In the genomic region with DNA sequence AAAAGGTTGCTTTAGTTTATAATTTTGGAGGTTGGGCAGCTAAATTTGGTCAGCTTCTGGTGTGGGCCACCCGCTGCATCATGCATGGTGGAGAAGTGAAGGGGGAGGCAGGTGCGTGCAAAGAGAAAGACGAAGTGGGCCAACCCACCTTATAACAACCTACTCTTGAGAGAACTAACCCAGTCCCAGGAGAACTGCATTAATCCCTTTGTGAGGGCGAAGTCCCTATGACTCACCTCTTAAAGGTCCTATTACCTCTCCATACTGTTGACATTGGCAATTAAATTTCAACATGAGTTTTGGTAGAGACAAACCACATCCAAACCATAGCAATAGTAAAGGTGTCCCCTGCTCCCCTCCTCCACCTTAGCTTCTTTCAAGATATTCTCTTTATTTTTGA, we compare ENCODE assay signal across 1 cellular context.
TF ChIP-seq lines count a peak whose summit lies in the region.

No MANE protein-coding gene starts in this region.

TF ChIP-seq in HEK293, 187 proteins besides CTCF, POLR2A, EP300 and RAD21 (continued from another document and continues in another):
- TF ChIP-seq, protein P1, sequence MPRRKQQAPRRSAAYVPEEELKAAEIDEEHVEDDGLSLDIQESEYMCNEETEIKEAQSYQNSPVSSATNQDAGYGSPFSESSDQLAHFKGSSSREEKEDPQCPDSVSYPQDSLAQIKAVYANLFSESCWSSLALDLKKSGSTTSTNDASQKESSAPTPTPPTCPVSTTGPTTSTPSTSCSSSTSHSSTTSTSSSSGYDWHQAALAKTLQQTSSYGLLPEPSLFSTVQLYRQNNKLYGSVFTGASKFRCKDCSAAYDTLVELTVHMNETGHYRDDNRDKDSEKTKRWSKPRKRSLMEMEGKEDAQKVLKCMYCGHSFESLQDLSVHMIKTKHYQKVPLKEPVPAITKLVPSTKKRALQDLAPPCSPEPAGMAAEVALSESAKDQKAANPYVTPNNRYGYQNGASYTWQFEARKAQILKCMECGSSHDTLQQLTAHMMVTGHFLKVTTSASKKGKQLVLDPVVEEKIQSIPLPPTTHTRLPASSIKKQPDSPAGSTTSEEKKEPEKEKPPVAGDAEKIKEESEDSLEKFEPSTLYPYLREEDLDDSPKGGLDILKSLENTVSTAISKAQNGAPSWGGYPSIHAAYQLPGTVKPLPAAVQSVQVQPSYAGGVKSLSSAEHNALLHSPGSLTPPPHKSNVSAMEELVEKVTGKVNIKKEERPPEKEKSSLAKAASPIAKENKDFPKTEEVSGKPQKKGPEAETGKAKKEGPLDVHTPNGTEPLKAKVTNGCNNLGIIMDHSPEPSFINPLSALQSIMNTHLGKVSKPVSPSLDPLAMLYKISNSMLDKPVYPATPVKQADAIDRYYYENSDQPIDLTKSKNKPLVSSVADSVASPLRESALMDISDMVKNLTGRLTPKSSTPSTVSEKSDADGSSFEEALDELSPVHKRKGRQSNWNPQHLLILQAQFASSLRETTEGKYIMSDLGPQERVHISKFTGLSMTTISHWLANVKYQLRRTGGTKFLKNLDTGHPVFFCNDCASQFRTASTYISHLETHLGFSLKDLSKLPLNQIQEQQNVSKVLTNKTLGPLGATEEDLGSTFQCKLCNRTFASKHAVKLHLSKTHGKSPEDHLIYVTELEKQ (tag by site-specific recombination; IDR thresholded peaks at IDR 0.05; ENCODE audit: borderline replicate concordance) = peak; percentile 93
- TF ChIP-seq ZNF654 (tag by site-specific recombination; IDR thresholded peaks at IDR 0.05; ENCODE audit: low read depth) (peak; percentile 9; the same call in 1 of the 2 replicates), SCRT2 (tag by site-specific recombination; IDR thresholded peaks at IDR 0.05) (no peak), KLF8 (tag by site-specific recombination; IDR thresholded peaks at IDR 0.05) (peak; percentile 98), MZF1 (tag by site-specific recombination; IDR thresholded peaks at IDR 0.05; ENCODE audit: borderline replicate concordance) (peak; percentile 85), ZSCAN30 (tag by site-specific recombination; IDR thresholded peaks at IDR 0.05) (0 out of 2 replicates have a peak, but pooled peaks have one; percentile 22), ZNF837 (tag by site-specific recombination; IDR thresholded peaks at IDR 0.05) (no peak), ZNF596 (tag by site-specific recombination; IDR thresholded peaks at IDR 0.05) (peak; percentile 63; the same call in 1 of the 2 replicates), ZNF335 (tag by site-specific recombination; conservative IDR thresholded peaks at IDR 0.05) (no peak), ZBTB48 (tag by site-specific recombination; IDR thresholded peaks at IDR 0.05) (no peak), ZNF10 (tag by site-specific recombination; IDR thresholded peaks at IDR 0.05) (peak; percentile 58; the same call in 1 of the 2 replicates), ZNF777 (tag by site-specific recombination; IDR thresholded peaks at IDR 0.05; ENCODE audit: borderline replicate concordance) (no peak), ZNF214 (tag by site-specific recombination; IDR thresholded peaks at IDR 0.05; ENCODE audit: borderline replicate concordance) (no peak), ZFHX2 (tag by site-specific recombination; conservative IDR thresholded peaks at IDR 0.05) (peak; percentile 76), HOXC10 (CRISPR knock-in tag; IDR thresholded peaks at IDR 0.05) (no peak), GLIS2 (tag by site-specific recombination; IDR thresholded peaks at IDR 0.05) (peak; percentile 42; the same call in 1 of the 2 replicates), ZEB2 (tag by site-specific recombination; IDR thresholded peaks at IDR 0.05) (peak; percentile 65), KLF1 (tag by site-specific recombination; IDR thresholded peaks at IDR 0.05) (peak; percentile 99), KLF9 (tag by site-specific recombination; IDR thresholded peaks at IDR 0.05; ENCODE audit: low read depth) (peak; percentile 78), ZNF354C (tag by site-specific recombination; IDR thresholded peaks at IDR 0.05; ENCODE audit: borderline replicate concordance, low read depth) (no peak), ZNF426 (tag by site-specific recombination; IDR thresholded peaks at IDR 0.05) (no peak), TCF7L2 (IDR thresholded peaks at IDR 0.05; ENCODE audit: borderline replicate concordance, low read depth, low read length) (no peak), ZNF391 (tag by site-specific recombination; IDR thresholded peaks at IDR 0.05; ENCODE audit: borderline replicate concordance, low read depth) (0 out of 2 replicates have a peak, but pooled peaks have one; percentile 41), ZNF660 (tag by site-specific recombination; IDR thresholded peaks at IDR 0.05) (0 out of 2 replicates have a peak, but pooled peaks have one; percentile 21), YY2 (tag by site-specific recombination; IDR thresholded peaks at IDR 0.05) (no peak), GLIS1 (tag by site-specific recombination; IDR thresholded peaks at IDR 0.05) (peak; percentile 61), ZNF544 (tag by site-specific recombination; IDR thresholded peaks at IDR 0.05) (no peak), WT1 (tag by site-specific recombination; IDR thresholded peaks at IDR 0.05) (peak; percentile 88), ZNF510 (tag by site-specific recombination; IDR thresholded peaks at IDR 0.05; ENCODE audit: insufficient replicate concordance) (peak; percentile 73), ZNF174 (tag by site-specific recombination; IDR thresholded peaks at IDR 0.05) (no peak), KLF10 (tag by site-specific recombination; IDR thresholded peaks at IDR 0.05) (peak; percentile 62), ZBTB17 (tag by site-specific recombination; IDR thresholded peaks at IDR 0.05) (0 out of 2 replicates have a peak, but pooled peaks have one; percentile 18), ZBTB7A (tag by site-specific recombination; IDR thresholded peaks at IDR 0.05; ENCODE audit: low read depth) (no peak), ZBTB1 (tag by site-specific recombination; IDR thresholded peaks at IDR 0.05) (no peak), MEIS1 (CRISPR knock-in tag; IDR thresholded peaks at IDR 0.05; ENCODE audit: borderline replicate concordance) (no peak), ZNF292 (tag by site-specific recombination; IDR thresholded peaks at IDR 0.05; ENCODE audit: borderline replicate concordance, low read depth) (no peak), ZBTB20 (tag by site-specific recombination; IDR thresholded peaks at IDR 0.05) (no peak)
- TF ChIP-seq, protein P2, sequence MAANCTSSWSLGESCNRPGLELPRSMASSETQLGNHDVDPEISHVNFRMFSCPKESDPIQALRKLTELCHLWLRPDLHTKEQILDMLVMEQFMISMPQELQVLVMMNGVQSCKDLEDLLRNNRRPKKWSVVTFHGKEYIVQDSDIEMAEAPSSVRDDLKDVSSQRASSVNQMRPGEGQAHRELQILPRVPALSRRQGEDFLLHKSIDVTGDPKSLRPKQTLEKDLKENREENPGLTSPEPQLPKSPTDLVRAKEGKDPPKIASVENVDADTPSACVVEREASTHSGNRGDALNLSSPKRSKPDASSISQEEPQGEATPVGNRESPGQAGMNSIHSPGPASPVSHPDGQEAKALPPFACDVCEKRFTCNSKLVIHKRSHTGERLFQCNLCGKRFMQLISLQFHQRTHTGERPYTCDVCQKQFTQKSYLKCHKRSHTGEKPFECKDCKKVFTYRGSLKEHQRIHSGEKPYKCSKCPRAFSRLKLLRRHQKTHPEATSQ (tag by site-specific recombination; IDR thresholded peaks at IDR 0.05) = no peak
- TF ChIP-seq, protein P3, sequence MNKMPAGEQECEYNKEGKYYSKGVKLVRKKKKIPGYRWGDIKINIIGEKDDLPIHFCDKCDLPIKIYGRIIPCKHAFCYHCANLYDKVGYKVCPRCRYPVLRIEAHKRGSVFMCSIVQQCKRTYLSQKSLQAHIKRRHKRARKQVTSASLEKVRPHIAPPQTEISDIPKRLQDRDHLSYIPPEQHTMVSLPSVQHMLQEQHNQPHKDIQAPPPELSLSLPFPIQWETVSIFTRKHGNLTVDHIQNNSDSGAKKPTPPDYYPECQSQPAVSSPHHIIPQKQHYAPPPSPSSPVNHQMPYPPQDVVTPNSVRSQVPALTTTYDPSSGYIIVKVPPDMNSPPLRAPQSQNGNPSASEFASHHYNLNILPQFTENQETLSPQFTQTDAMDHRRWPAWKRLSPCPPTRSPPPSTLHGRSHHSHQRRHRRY (tag by site-specific recombination; IDR thresholded peaks at IDR 0.05) = no peak
- TF ChIP-seq, protein P4, sequence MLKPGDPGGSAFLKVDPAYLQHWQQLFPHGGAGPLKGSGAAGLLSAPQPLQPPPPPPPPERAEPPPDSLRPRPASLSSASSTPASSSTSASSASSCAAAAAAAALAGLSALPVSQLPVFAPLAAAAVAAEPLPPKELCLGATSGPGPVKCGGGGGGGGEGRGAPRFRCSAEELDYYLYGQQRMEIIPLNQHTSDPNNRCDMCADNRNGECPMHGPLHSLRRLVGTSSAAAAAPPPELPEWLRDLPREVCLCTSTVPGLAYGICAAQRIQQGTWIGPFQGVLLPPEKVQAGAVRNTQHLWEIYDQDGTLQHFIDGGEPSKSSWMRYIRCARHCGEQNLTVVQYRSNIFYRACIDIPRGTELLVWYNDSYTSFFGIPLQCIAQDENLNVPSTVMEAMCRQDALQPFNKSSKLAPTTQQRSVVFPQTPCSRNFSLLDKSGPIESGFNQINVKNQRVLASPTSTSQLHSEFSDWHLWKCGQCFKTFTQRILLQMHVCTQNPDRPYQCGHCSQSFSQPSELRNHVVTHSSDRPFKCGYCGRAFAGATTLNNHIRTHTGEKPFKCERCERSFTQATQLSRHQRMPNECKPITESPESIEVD (tag by site-specific recombination; IDR thresholded peaks at IDR 0.05) = peak; percentile 86
- TF ChIP-seq, protein P5, sequence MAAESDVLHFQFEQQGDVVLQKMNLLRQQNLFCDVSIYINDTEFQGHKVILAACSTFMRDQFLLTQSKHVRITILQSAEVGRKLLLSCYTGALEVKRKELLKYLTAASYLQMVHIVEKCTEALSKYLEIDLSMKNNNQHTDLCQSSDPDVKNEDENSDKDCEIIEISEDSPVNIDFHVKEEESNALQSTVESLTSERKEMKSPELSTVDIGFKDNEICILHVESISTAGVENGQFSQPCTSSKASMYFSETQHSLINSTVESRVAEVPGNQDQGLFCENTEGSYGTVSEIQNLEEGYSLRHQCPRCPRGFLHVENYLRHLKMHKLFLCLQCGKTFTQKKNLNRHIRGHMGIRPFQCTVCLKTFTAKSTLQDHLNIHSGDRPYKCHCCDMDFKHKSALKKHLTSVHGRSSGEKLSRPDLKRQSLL (tag by site-specific recombination; IDR thresholded peaks at IDR 0.05) = 0 out of 2 replicates have a peak, but pooled peaks have one; percentile 50
- TF ChIP-seq, protein P6, sequence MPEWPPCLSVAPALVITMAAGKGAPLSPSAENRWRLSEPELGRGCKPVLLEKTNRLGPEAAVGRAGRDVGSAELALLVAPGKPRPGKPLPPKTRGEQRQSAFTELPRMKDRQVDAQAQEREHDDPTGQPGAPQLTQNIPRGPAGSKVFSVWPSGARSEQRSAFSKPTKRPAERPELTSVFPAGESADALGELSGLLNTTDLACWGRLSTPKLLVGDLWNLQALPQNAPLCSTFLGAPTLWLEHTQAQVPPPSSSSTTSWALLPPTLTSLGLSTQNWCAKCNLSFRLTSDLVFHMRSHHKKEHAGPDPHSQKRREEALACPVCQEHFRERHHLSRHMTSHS (tag by site-specific recombination; IDR thresholded peaks at IDR 0.05) = no peak
- TF ChIP-seq, protein P7, sequence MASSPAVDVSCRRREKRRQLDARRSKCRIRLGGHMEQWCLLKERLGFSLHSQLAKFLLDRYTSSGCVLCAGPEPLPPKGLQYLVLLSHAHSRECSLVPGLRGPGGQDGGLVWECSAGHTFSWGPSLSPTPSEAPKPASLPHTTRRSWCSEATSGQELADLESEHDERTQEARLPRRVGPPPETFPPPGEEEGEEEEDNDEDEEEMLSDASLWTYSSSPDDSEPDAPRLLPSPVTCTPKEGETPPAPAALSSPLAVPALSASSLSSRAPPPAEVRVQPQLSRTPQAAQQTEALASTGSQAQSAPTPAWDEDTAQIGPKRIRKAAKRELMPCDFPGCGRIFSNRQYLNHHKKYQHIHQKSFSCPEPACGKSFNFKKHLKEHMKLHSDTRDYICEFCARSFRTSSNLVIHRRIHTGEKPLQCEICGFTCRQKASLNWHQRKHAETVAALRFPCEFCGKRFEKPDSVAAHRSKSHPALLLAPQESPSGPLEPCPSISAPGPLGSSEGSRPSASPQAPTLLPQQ (tag by site-specific recombination; IDR thresholded peaks at IDR 0.05) = 0 out of 2 replicates have a peak, but pooled peaks have one; percentile 31
- TF ChIP-seq, protein P8, sequence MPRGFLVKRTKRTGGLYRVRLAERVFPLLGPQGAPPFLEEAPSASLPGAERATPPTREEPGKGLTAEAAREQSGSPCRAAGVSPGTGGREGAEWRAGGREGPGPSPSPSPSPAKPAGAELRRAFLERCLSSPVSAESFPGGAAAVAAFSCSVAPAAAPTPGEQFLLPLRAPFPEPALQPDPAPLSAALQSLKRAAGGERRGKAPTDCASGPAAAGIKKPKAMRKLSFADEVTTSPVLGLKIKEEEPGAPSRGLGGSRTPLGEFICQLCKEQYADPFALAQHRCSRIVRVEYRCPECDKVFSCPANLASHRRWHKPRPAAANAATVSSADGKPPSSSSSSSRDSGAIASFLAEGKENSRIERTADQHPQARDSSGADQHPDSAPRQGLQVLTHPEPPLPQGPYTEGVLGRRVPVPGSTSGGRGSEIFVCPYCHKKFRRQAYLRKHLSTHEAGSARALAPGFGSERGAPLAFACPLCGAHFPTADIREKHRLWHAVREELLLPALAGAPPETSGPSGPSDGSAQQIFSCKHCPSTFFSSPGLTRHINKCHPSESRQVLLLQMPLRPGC (tag by site-specific recombination; IDR thresholded peaks at IDR 0.05) = peak; percentile 87
- TF ChIP-seq, protein P9, sequence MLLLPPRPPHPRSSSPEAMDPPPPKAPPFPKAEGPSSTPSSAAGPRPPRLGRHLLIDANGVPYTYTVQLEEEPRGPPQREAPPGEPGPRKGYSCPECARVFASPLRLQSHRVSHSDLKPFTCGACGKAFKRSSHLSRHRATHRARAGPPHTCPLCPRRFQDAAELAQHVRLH (tag by site-specific recombination; IDR thresholded peaks at IDR 0.05) = peak; percentile 86
- TF ChIP-seq, protein P10, sequence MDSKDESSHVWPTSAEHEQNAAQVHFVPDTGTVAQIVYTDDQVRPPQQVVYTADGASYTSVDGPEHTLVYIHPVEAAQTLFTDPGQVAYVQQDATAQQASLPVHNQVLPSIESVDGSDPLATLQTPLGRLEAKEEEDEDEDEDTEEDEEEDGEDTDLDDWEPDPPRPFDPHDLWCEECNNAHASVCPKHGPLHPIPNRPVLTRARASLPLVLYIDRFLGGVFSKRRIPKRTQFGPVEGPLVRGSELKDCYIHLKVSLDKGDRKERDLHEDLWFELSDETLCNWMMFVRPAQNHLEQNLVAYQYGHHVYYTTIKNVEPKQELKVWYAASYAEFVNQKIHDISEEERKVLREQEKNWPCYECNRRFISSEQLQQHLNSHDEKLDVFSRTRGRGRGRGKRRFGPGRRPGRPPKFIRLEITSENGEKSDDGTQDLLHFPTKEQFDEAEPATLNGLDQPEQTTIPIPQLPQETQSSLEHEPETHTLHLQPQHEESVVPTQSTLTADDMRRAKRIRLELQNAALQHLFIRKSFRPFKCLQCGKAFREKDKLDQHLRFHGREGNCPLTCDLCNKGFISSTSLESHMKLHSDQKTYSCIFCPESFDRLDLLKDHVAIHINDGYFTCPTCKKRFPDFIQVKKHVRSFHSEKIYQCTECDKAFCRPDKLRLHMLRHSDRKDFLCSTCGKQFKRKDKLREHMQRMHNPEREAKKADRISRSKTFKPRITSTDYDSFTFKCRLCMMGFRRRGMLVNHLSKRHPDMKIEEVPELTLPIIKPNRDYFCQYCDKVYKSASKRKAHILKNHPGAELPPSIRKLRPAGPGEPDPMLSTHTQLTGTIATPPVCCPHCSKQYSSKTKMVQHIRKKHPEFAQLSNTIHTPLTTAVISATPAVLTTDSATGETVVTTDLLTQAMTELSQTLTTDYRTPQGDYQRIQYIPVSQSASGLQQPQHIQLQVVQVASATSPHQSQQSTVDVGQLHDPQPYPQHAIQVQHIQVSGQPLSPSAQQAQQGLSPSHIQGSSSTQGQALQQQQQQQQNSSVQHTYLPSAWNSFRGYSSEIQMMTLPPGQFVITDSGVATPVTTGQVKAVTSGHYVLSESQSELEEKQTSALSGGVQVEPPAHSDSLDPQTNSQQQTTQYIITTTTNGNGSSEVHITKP (tag by site-specific recombination; IDR thresholded peaks at IDR 0.05) = peak; percentile 92
